In the genomic region with DNA sequence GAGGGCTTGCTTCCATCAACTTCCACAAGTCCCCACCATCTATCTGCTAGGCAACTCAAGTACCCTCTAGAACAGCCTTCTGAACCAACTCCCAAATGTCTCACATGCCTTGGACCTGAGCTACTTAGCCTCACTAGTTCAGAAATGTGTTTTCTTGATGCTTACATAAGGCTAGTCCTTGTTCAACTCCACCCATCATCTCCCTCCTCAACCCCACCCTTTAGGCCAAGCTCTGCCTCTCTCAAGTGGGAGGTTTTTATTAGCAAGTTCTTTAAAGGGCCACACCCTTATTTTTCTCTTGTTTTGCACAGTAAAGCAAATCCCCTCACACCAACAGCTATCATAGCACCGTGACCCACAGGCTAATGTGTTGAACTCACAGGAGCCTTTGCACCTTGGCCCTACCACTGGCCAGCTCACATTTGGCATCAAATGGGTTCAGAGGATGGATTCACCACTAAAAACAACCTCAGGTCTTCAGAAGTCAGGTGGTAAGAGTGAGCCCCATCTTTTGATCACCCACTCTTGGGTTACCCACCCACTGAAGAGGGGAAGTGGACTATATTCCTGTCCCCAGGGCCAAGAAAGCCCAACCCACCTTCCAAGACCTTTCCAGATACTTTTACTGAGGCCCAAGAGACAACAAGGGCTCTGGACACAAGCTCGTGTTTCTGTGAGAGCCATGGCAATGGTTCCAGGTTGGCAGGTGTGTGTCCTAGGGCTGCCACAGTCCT, we compare ENCODE assay signal across 15 cellular contexts. TPM values are rescaled to one million over a fixed set of nuclear protein-coding genes. Genes with fewer than 3 reads are reported as not detected.
DNase-seq lines count a peak whose midpoint lies in the region; ATAC-seq, FAIRE-seq and TF ChIP-seq lines count a peak whose summit lies in the region.
"Had no signal": no experiment of that assay in that cellular context is flagged by ENCODE, and none has a peak within 500 bp of the region (broad histone marks: within the 10 kb centered on the region; RNA-seq: fewer than 3 reads in every experiment).

No MANE protein-coding gene starts in this region.

- POLR2A ChIA-PET in activated naive CD8-positive, alpha-beta T cell treated with anti-CD3 and anti-CD28 coated beads, Interleukin-2, amount 10 ng/mL, durations not matched to agents 7 days and 5 days (lab: Charles Lee) = interaction anchor here (1.2 to 4.9 kb wide), 5 partner anchors 8 to 118 kb away, joined by 3 to 44 read pairs (median 4); partner anchors contain the start of gene PIK3R5

- H3K36me3 ChIP-seq in CD4-positive, CD25-positive, alpha-beta regulatory T cell (ENCODE audit: control insufficient read depth, insufficient read depth, low read length) = peaks cover 25% of the 10 kb centered on the region
- H3K36me3 ChIP-seq in vagina = no peaks in the 10 kb centered on the region
- H3K36me3 ChIP-seq in ovary = no peaks in the 10 kb centered on the region
- H3K36me3 ChIP-seq: brain microvascular endothelial cell had no signal

- TF ChIP-seq POLR2A in GM12891 (IDR thresholded peaks at IDR 0.05; ENCODE audit: low read depth, low read length) = no peak
- no peak for TF ChIP-seq POLR2A in vagina (IDR thresholded peaks at IDR 0.05)
- TF ChIP-seq POLR2A in ovary (IDR thresholded peaks at IDR 0.05) = no peak

- peak in 2 of 3 donors; percentile 65 to 86 for DNase-seq in CD4-positive, CD25-positive, alpha-beta regulatory T cell
- no peak for DNase-seq in GM12891 (ENCODE audit: insufficient read length, low spot score)
- no peak for DNase-seq in activated naive CD8-positive, alpha-beta T cell treated with anti-CD3 and anti-CD28 coated beads, Interleukin-2, amount 10 ng/mL, durations not matched to agents 7 days and 5 days
- DNase-seq in natural killer cell = no peak
- no peak for DNase-seq in NCI-H345 treated with DMSO at 0.1 percent for 48 hours (lab: John Stamatoyannopoulos, UW; ENCODE audit: unreplicated experiment)
- no peak for DNase-seq in vagina (ENCODE audit: extremely low spot score in 2 of 2)
- no peak for DNase-seq in ovary
- DNase-seq: activated effector memory CD4-positive, alpha-beta T cell treated with anti-CD3 and anti-CD28 coated beads, Interleukin-2, amount 50 U/mL, for 16 hours; brain microvascular endothelial cell; endodermal cell; foreskin fibroblast; NCI-H1048; SHP77 had no signal

- H3K4me1 Mint-ChIP-seq in CD4-positive, CD25-positive, alpha-beta regulatory T cell = peaks cover 54 to 97% (median 86%) of the 10 kb centered on the region in 4 donors
- H3K4me1 Mint-ChIP-seq in activated naive CD8-positive, alpha-beta T cell treated with anti-CD3 and anti-CD28 coated beads, Interleukin-2, amount 10 ng/mL, durations not matched to agents 7 days and 5 days = peaks cover 76% of the 10 kb centered on the region
- H3K4me1 Mint-ChIP-seq in natural killer cell = peaks cover 96 to 98% of the 10 kb centered on the region in 2 donors

- peak overlapping the region; percentile 70 to 90 (median 87) for H3K4me3 Mint-ChIP-seq in CD4-positive, CD25-positive, alpha-beta regulatory T cell
- H3K4me3 Mint-ChIP-seq in activated naive CD8-positive, alpha-beta T cell treated with anti-CD3 and anti-CD28 coated beads, Interleukin-2, amount 10 ng/mL, durations not matched to agents 7 days and 5 days = no peak overlapping the region
- peak overlapping the region; percentile 93 for H3K4me3 Mint-ChIP-seq in natural killer cell
- H3K4me3 Mint-ChIP-seq: endodermal cell had no signal

- peaks cover 3 to 16% (median 8%) of the 10 kb centered on the region in 7 donors for H3K9me3 Mint-ChIP-seq in CD4-positive, CD25-positive, alpha-beta regulatory T cell
- H3K9me3 Mint-ChIP-seq in activated naive CD8-positive, alpha-beta T cell treated with anti-CD3 and anti-CD28 coated beads, Interleukin-2, amount 10 ng/mL, durations not matched to agents 7 days and 5 days = peaks cover 11% of the 10 kb centered on the region
- H3K9me3 Mint-ChIP-seq in natural killer cell = peaks cover 0 to 2% of the 10 kb centered on the region in 2 donors
- H3K9me3 Mint-ChIP-seq: endodermal cell had no signal

- TF ChIP-seq CTCF in natural killer cell (IDR thresholded peaks at IDR 0.05) = no peak
- no peak for TF ChIP-seq CTCF in vagina (IDR thresholded peaks at IDR 0.05)
- TF ChIP-seq CTCF in ovary (IDR thresholded peaks at IDR 0.05) = no peak

- H3K4me3 ChIP-seq in CD4-positive, CD25-positive, alpha-beta regulatory T cell (ENCODE audit: low read depth, low read length) = peak overlapping the region; percentile 72
- no peak overlapping the region for H3K4me3 ChIP-seq in vagina
- no peak overlapping the region for H3K4me3 ChIP-seq in ovary
- H3K4me3 ChIP-seq: smooth muscle cell had no signal

- intact Hi-C loops in natural killer cell (cut with micrococcal nuclease) = loop anchor here (10.0 kb wide), 1 partner anchor 799 kb away; the partner anchor contains the start of gene PER1
- intact Hi-C loops in vagina (cut with DNase I) = no loop called here
- intact Hi-C loops in ovary (cut with DNase I) = no loop called here

- no peaks in the 10 kb centered on the region for H3K27me3 ChIP-seq in CD4-positive, CD25-positive, alpha-beta regulatory T cell (ENCODE audit: control insufficient read depth, insufficient read depth, low read length)
- H3K27me3 ChIP-seq in vagina = no peaks in the 10 kb centered on the region
- no peaks in the 10 kb centered on the region for H3K27me3 ChIP-seq in ovary
- H3K27me3 ChIP-seq: brain microvascular endothelial cell had no signal

- 60 to 73% (median 66%) methylated on average over 2 of the region's 2 CpGs for WGBS in ovary, 3 donors

- TF ChIP-seq EP300 in ovary (IDR thresholded peaks at IDR 0.05) = no peak

- peak; percentile 19 to 45 for ATAC-seq in CD4-positive, CD25-positive, alpha-beta regulatory T cell (ENCODE audit: low read depth in 2 of 2)
- ATAC-seq in activated naive CD8-positive, alpha-beta T cell treated with anti-CD3 and anti-CD28 coated beads, Interleukin-2, amount 10 ng/mL, durations not matched to agents 7 days and 5 days (ENCODE audit: low read depth) = no peak
- peak; percentile 42 to 56 (median 43) for ATAC-seq in natural killer cell

- peaks cover 3 to 8% of the 10 kb centered on the region in 2 experiments for H3K9me3 ChIP-seq in CD4-positive, CD25-positive, alpha-beta regulatory T cell (ENCODE audit: control insufficient read depth in 2 of 2, low read length in 2 of 2)
- H3K9me3 ChIP-seq in vagina (no peaks in the 10 kb centered on the region), ovary (no peaks in the 10 kb centered on the region)

- peaks cover 5% of the 10 kb centered on the region for H3K27me3 Mint-ChIP-seq in CD4-positive, CD25-positive, alpha-beta regulatory T cell
- no peaks in the 10 kb centered on the region for H3K27me3 Mint-ChIP-seq in activated naive CD8-positive, alpha-beta T cell treated with anti-CD3 and anti-CD28 coated beads, Interleukin-2, amount 10 ng/mL, durations not matched to agents 7 days and 5 days
- H3K27me3 Mint-ChIP-seq in natural killer cell (ENCODE audit: low read depth in 2 of 2) = no peaks in the 10 kb centered on the region

- peak overlapping the region; percentile 86 for H3K27ac ChIP-seq in CD4-positive, CD25-positive, alpha-beta regulatory T cell (ENCODE audit: insufficient read depth, low read length, poor library complexity, severe bottlenecking)
- H3K27ac ChIP-seq in vagina (no peak overlapping the region), ovary (no peak overlapping the region)
- H3K27ac ChIP-seq: brain microvascular endothelial cell had no signal

- peak; percentile 70 for FAIRE-seq in GM12891 (lab: Jason Lieb, UNC)
- FAIRE-seq: H1 had no signal

- peaks cover 53% of the 10 kb centered on the region for H3K36me3 Mint-ChIP-seq in CD4-positive, CD25-positive, alpha-beta regulatory T cell
- peaks cover 70% of the 10 kb centered on the region for H3K36me3 Mint-ChIP-seq in activated naive CD8-positive, alpha-beta T cell treated with anti-CD3 and anti-CD28 coated beads, Interleukin-2, amount 10 ng/mL, durations not matched to agents 7 days and 5 days
- peaks cover 7% of the 10 kb centered on the region for H3K36me3 Mint-ChIP-seq in natural killer cell

- H3K27ac Mint-ChIP-seq in CD4-positive, CD25-positive, alpha-beta regulatory T cell = peak overlapping the region; percentile 97 to 99 (median 97)
- peak overlapping the region; percentile 9 for H3K27ac Mint-ChIP-seq in activated naive CD8-positive, alpha-beta T cell treated with anti-CD3 and anti-CD28 coated beads, Interleukin-2, amount 10 ng/mL, durations not matched to agents 7 days and 5 days
- H3K27ac Mint-ChIP-seq in natural killer cell = peak overlapping the region in 1 of 2 donors; percentile 89

- peaks cover 82% of the 10 kb centered on the region for H3K4me1 ChIP-seq in CD4-positive, CD25-positive, alpha-beta regulatory T cell (ENCODE audit: control insufficient read depth, insufficient read depth, low read length, poor library complexity, severe bottlenecking)
- no peaks in the 10 kb centered on the region for H3K4me1 ChIP-seq in vagina
- no peaks in the 10 kb centered on the region for H3K4me1 ChIP-seq in ovary (ENCODE audit: insufficient read depth)

TF ChIP-seq in GM12891, 5 proteins besides CTCF, POLR2A, EP300 and RAD21:
- TF ChIP-seq TAF1 (IDR thresholded peaks at IDR 0.05; ENCODE audit: low read depth, low read length) = no peak
- TF ChIP-seq POU2F2 (IDR thresholded peaks at IDR 0.05; ENCODE audit: low read depth, low read length) = no peak
- no peak for TF ChIP-seq SPI1 (IDR thresholded peaks at IDR 0.05; ENCODE audit: low read depth, low read length)
- no peak for TF ChIP-seq POLR2AphosphoS5 (IDR thresholded peaks at IDR 0.05; ENCODE audit: low read depth, low read length)
- TF ChIP-seq PAX5 (IDR thresholded peaks at IDR 0.05; ENCODE audit: insufficient read depth, low read length, severe bottlenecking) = no peak

RNA-seq across cellular contexts. Expression of gene PIK3R5, which starts 12.2 kb away (rescaled TPM):
- 275 TPM for total RNA-seq in CD4-positive, CD25-positive, alpha-beta regulatory T cell
- polyA plus RNA-seq in CD4-positive, CD25-positive, alpha-beta regulatory T cell = 10 to 100 TPM; 34.8 to 40.1 (median 36.9) TPM
- 41.2 TPM for polyA plus RNA-seq in GM12891 (2012; ENCODE audit: low read depth, missing spikeins)
- total RNA-seq in activated naive CD8-positive, alpha-beta T cell treated with anti-CD3 and anti-CD28 coated beads, Interleukin-2, amount 10 ng/mL, durations not matched to agents 7 days and 5 days = 10 to 100 TPM; 81.4 to 84.0 TPM
- total RNA-seq in natural killer cell (100 to 1,000 TPM; 254 to 364 (median 348) TPM), vagina (10.6 TPM), ovary (1 to 10 TPM; 1.3 to 8.9 (median 3.7) TPM)
- 1 to 10 TPM in 1 of 2 donors, under 1 TPM in 1; 0.86 to 3.8 TPM for polyA plus RNA-seq in ovary
- total RNA-seq: smooth muscle cell had no signal
- polyA plus RNA-seq: smooth muscle cell had no signal

Comparison
In these comparisons a context has a peak if more than half of its experiments do, and no peak if none do; other contexts are left out.
1. DNase-seq: peak in CD4-positive, CD25-positive, alpha-beta regulatory T cell (2 of 3); none in GM12891 (single experiment), activated naive CD8-positive, alpha-beta T cell treated with anti-CD3 and anti-CD28 coated beads, Interleukin-2, amount 10 ng/mL, durations not matched to agents 7 days and 5 days (single experiment), natural killer cell (single experiment), NCI-H345 treated with DMSO at 0.1 percent for 48 hours (single experiment), vagina (0 of 2) and ovary (0 of 5).